6 cellular contexts compared by ENCODE assay signal in genomic region chr16:680967-681745, GRCh38. TPM values are rescaled to one million over a fixed set of nuclear protein-coding genes. Genes with fewer than 3 reads are reported as not detected.
DNase-seq lines count a peak whose midpoint lies in the region; ATAC-seq and TF ChIP-seq lines count a peak whose summit lies in the region.

No MANE protein-coding gene starts in this region.

- no peaks in the 10 kb centered on the region for H3K27me3 ChIP-seq in lung (ENCODE audit: control insufficient read depth, insufficient read depth)

- no peaks in the 10 kb centered on the region for H3K9me3 Mint-ChIP-seq in activated CD4-positive, alpha-beta T cell treated with anti-CD3 and anti-CD28 coated beads, Interleukin-2, amount 10 ng/mL, durations not matched to agents 7 days and 5 days
- no peaks in the 10 kb centered on the region for H3K9me3 Mint-ChIP-seq in activated T-helper 1 cell treated with anti-CD3 and anti-CD28 coated beads, Interleukin-12 subunit alpha, Interleukin-12 subunit beta, Interleukin-2, Interleukin-4 antibody, amounts not matched to agents 30 ng/mL and 10 ng/mL and 1 ng/mL, durations not matched to agents 14 hours and 24 hours and 36 hours

- peak overlapping the region; percentile 84 for H3K4me3 ChIP-seq in lung

- H3K4me3 Mint-ChIP-seq in activated CD4-positive, alpha-beta T cell treated with anti-CD3 and anti-CD28 coated beads, Interleukin-2, amount 10 ng/mL, durations not matched to agents 7 days and 5 days: peak overlapping the region; percentile 72
- H3K4me3 Mint-ChIP-seq in activated T-helper 1 cell treated with anti-CD3 and anti-CD28 coated beads, Interleukin-12 subunit alpha, Interleukin-12 subunit beta, Interleukin-2, Interleukin-4 antibody, amounts not matched to agents 30 ng/mL and 10 ng/mL and 1 ng/mL, durations not matched to agents 14 hours and 24 hours and 36 hours: peak overlapping the region; percentile 83

- no peaks in the 10 kb centered on the region for H3K9me3 ChIP-seq in lung (ENCODE audit: control insufficient read depth in 2 of 2, insufficient read depth in 1 of 2, low read length in 1 of 2)

- ATAC-seq in lung (ENCODE audit: insufficient read depth, low FRiP score) (no peak), HG03457 (IDR thresholded peaks at IDR 0.05; ENCODE audit: unreplicated experiment) (no peak), GM18520 (IDR thresholded peaks at IDR 0.05; ENCODE audit: unreplicated experiment) (no peak)

- CTCF ChIA-PET in activated CD4-positive, alpha-beta T cell treated with anti-CD3 and anti-CD28 coated beads, Interleukin-2, amount 10 ng/mL, durations not matched to agents 7 days and 5 days (lab: Charles Lee): interaction anchor here (0.5 to 2.9 kb wide), 5 partner anchors 9 to 62 kb away, joined by 3 to 9 read pairs (median 4); partner anchors contain the start of genes RHOT2 and WDR24

- intact Hi-C loops in activated T-helper 1 cell treated with anti-CD3 and anti-CD28 coated beads, Interleukin-12 subunit alpha, Interleukin-12 subunit beta, Interleukin-2, Interleukin-4 antibody, amounts not matched to agents 30 ng/mL and 10 ng/mL and 1 ng/mL, durations not matched to agents 14 hours and 24 hours and 36 hours (cut with micrococcal nuclease): loop anchor here (1.0 kb wide), 2 partner anchors 14 to 34 kb away; partner anchors contain the start of gene METRN

- WGBS in lung, 2 donors: 45 to 51% methylated on average over 44 of the region's 44 CpGs

- TF ChIP-seq CTCF in lung (IDR thresholded peaks at IDR 0.05; ENCODE audit: control extremely low read depth, extremely low read depth): no peak

- H3K36me3 ChIP-seq in lung (ENCODE audit: control insufficient read depth in 2 of 2, insufficient read depth in 2 of 2, low read length in 2 of 2): peaks cover 3 to 21% of the 10 kb centered on the region in 2 donors

- peaks cover 40% of the 10 kb centered on the region for H3K4me1 Mint-ChIP-seq in activated CD4-positive, alpha-beta T cell treated with anti-CD3 and anti-CD28 coated beads, Interleukin-2, amount 10 ng/mL, durations not matched to agents 7 days and 5 days
- peaks cover 5% of the 10 kb centered on the region for H3K4me1 Mint-ChIP-seq in activated T-helper 1 cell treated with anti-CD3 and anti-CD28 coated beads, Interleukin-12 subunit alpha, Interleukin-12 subunit beta, Interleukin-2, Interleukin-4 antibody, amounts not matched to agents 30 ng/mL and 10 ng/mL and 1 ng/mL, durations not matched to agents 14 hours and 24 hours and 36 hours (ENCODE audit: low read depth)

- H3K27me3 Mint-ChIP-seq in activated CD4-positive, alpha-beta T cell treated with anti-CD3 and anti-CD28 coated beads, Interleukin-2, amount 10 ng/mL, durations not matched to agents 7 days and 5 days: no peaks in the 10 kb centered on the region
- no peaks in the 10 kb centered on the region for H3K27me3 Mint-ChIP-seq in activated T-helper 1 cell treated with anti-CD3 and anti-CD28 coated beads, Interleukin-12 subunit alpha, Interleukin-12 subunit beta, Interleukin-2, Interleukin-4 antibody, amounts not matched to agents 30 ng/mL and 10 ng/mL and 1 ng/mL, durations not matched to agents 14 hours and 24 hours and 36 hours (ENCODE audit: insufficient read depth)

- POLR2A ChIA-PET in activated CD4-positive, alpha-beta T cell treated with anti-CD3 and anti-CD28 coated beads, Interleukin-2, amount 10 ng/mL, durations not matched to agents 7 days and 5 days (lab: Charles Lee): no interaction called here

- H3K36me3 Mint-ChIP-seq in activated CD4-positive, alpha-beta T cell treated with anti-CD3 and anti-CD28 coated beads, Interleukin-2, amount 10 ng/mL, durations not matched to agents 7 days and 5 days (ENCODE audit: low read depth): peaks cover 15% of the 10 kb centered on the region
- H3K36me3 Mint-ChIP-seq in activated T-helper 1 cell treated with anti-CD3 and anti-CD28 coated beads, Interleukin-12 subunit alpha, Interleukin-12 subunit beta, Interleukin-2, Interleukin-4 antibody, amounts not matched to agents 30 ng/mL and 10 ng/mL and 1 ng/mL, durations not matched to agents 14 hours and 24 hours and 36 hours (ENCODE audit: low read depth): peaks cover 12% of the 10 kb centered on the region

- peak overlapping the region; percentile 48 for H3K27ac Mint-ChIP-seq in activated CD4-positive, alpha-beta T cell treated with anti-CD3 and anti-CD28 coated beads, Interleukin-2, amount 10 ng/mL, durations not matched to agents 7 days and 5 days
- H3K27ac Mint-ChIP-seq in activated T-helper 1 cell treated with anti-CD3 and anti-CD28 coated beads, Interleukin-12 subunit alpha, Interleukin-12 subunit beta, Interleukin-2, Interleukin-4 antibody, amounts not matched to agents 30 ng/mL and 10 ng/mL and 1 ng/mL, durations not matched to agents 14 hours and 24 hours and 36 hours: no peak overlapping the region

- peak overlapping the region; percentile 83 to 94 for H3K27ac ChIP-seq in lung (ENCODE audit: low read depth in 1 of 2, low read length in 1 of 2)

- DNase-seq in activated CD4-positive, alpha-beta T cell treated with anti-CD3 and anti-CD28 coated beads, Interleukin-2, amount 10 ng/mL, durations not matched to agents 7 days and 5 days: no peak
- DNase-seq in activated CD4-positive, alpha-beta T cell treated with anti-CD3 and anti-CD28 coated beads for 1 hour: no peak
- no peak for DNase-seq in activated T-helper 1 cell treated with anti-CD3 and anti-CD28 coated beads, Interleukin-12 subunit alpha, Interleukin-12 subunit beta, Interleukin-2, Interleukin-4 antibody, amounts not matched to agents 30 ng/mL and 10 ng/mL and 1 ng/mL, durations not matched to agents 14 hours and 24 hours and 36 hours (ENCODE audit: low spot score)
- DNase-seq in lung (ENCODE audit: low spot score): no peak

- H3K4me1 ChIP-seq in lung (ENCODE audit: control insufficient read depth in 2 of 2, insufficient read depth in 2 of 2, low read length in 2 of 2): peaks cover 13 to 35% of the 10 kb centered on the region in 2 donors

RNA-seq across cellular contexts. Expression of gene STUB1, which starts 0.9 kb away (rescaled TPM):
- 10 to 100 TPM; 68.7 to 69.7 TPM for total RNA-seq in activated CD4-positive, alpha-beta T cell treated with anti-CD3 and anti-CD28 coated beads, Interleukin-2, amount 10 ng/mL, durations not matched to agents 7 days and 5 days
- total RNA-seq in activated T-helper 1 cell treated with anti-CD3 and anti-CD28 coated beads, Interleukin-12 subunit alpha, Interleukin-12 subunit beta, Interleukin-2, Interleukin-4 antibody, amounts not matched to agents 30 ng/mL and 10 ng/mL and 1 ng/mL, durations not matched to agents 14 hours and 24 hours and 36 hours: 94.0 and 95.4 TPM in 2 replicates
- 100 to 1,000 TPM in 1 of 2 donors, 10 to 100 TPM in 1; 58.8 to 131 TPM for total RNA-seq in lung
- 100 to 1,000 TPM; 113 to 131 TPM for polyA plus RNA-seq in lung

RNA-seq across cellular contexts. Expression of gene JMJD8, which starts 3.0 kb away (rescaled TPM):
- 10 to 100 TPM; 33.8 to 34.3 TPM for total RNA-seq in activated CD4-positive, alpha-beta T cell treated with anti-CD3 and anti-CD28 coated beads, Interleukin-2, amount 10 ng/mL, durations not matched to agents 7 days and 5 days
- 63.4 and 71.4 TPM in 2 replicates for total RNA-seq in activated T-helper 1 cell treated with anti-CD3 and anti-CD28 coated beads, Interleukin-12 subunit alpha, Interleukin-12 subunit beta, Interleukin-2, Interleukin-4 antibody, amounts not matched to agents 30 ng/mL and 10 ng/mL and 1 ng/mL, durations not matched to agents 14 hours and 24 hours and 36 hours
- total RNA-seq in lung: 10 to 100 TPM; 32.5 to 90.3 TPM
- 10 to 100 TPM; 48.4 to 67.5 TPM for polyA plus RNA-seq in lung

RNA-seq across cellular contexts. Expression of gene RHBDL1, which starts 5.7 kb away (rescaled TPM):
- 1 to 10 TPM; 1.5 to 1.7 TPM for total RNA-seq in activated CD4-positive, alpha-beta T cell treated with anti-CD3 and anti-CD28 coated beads, Interleukin-2, amount 10 ng/mL, durations not matched to agents 7 days and 5 days
- total RNA-seq in activated T-helper 1 cell treated with anti-CD3 and anti-CD28 coated beads, Interleukin-12 subunit alpha, Interleukin-12 subunit beta, Interleukin-2, Interleukin-4 antibody, amounts not matched to agents 30 ng/mL and 10 ng/mL and 1 ng/mL, durations not matched to agents 14 hours and 24 hours and 36 hours: 0.71 and 1.1 TPM in 2 replicates
- total RNA-seq in lung: 1 to 10 TPM in 1 of 2 donors, under 1 TPM in 1; 0.91 to 5.4 TPM
- 1 to 10 TPM in 1 of 2 donors, under 1 TPM in 1; 0.98 to 2.2 TPM for polyA plus RNA-seq in lung

RNA-seq across cellular contexts. Expression of gene WDR24, which starts 9.0 kb away (rescaled TPM):
- 10 to 100 TPM; 19.3 to 20.0 TPM for total RNA-seq in activated CD4-positive, alpha-beta T cell treated with anti-CD3 and anti-CD28 coated beads, Interleukin-2, amount 10 ng/mL, durations not matched to agents 7 days and 5 days
- total RNA-seq in activated T-helper 1 cell treated with anti-CD3 and anti-CD28 coated beads, Interleukin-12 subunit alpha, Interleukin-12 subunit beta, Interleukin-2, Interleukin-4 antibody, amounts not matched to agents 30 ng/mL and 10 ng/mL and 1 ng/mL, durations not matched to agents 14 hours and 24 hours and 36 hours: 21.6 and 22.1 TPM in 2 replicates
- total RNA-seq in lung: 10 to 100 TPM in 1 of 2 donors, 1 to 10 TPM in 1; 8.1 to 16.3 TPM
- polyA plus RNA-seq in lung: 1 to 10 TPM; 8.1 to 9.8 TPM

RNA-seq across cellular contexts. Expression of gene RHOT2, which starts 13.2 kb away (rescaled TPM):
- total RNA-seq in activated CD4-positive, alpha-beta T cell treated with anti-CD3 and anti-CD28 coated beads, Interleukin-2, amount 10 ng/mL, durations not matched to agents 7 days and 5 days: 100 to 1,000 TPM; 128 to 150 TPM
- total RNA-seq in activated T-helper 1 cell treated with anti-CD3 and anti-CD28 coated beads, Interleukin-12 subunit alpha, Interleukin-12 subunit beta, Interleukin-2, Interleukin-4 antibody, amounts not matched to agents 30 ng/mL and 10 ng/mL and 1 ng/mL, durations not matched to agents 14 hours and 24 hours and 36 hours: 165 and 177 TPM in 2 replicates
- 100 to 1,000 TPM in 1 of 2 donors, 10 to 100 TPM in 1; 40.5 to 121 TPM for total RNA-seq in lung
- 100 to 1,000 TPM; 111 to 119 TPM for polyA plus RNA-seq in lung
